Comparison of ENCODE assay signal across 10 cellular contexts in the genomic region with DNA sequence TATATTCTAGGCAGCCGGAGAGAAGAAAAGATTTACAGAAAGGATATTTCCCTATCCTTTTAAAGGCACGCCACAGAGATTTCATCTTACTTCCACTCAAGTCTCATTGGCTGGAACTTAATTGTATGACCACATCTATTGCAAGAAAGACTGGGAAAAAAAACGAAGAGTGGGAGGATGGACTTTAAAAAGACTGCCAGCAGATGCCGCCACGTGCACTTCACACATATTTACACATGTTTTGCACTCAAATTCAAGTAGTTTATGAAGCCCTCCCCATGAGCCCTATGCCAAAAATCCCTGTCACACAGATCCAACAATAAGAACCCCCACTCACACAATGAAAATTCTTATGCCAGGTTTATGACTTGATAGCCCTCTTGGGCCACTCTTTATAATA.
DNase-seq lines count a peak whose midpoint lies in the region; ATAC-seq lines count a peak whose summit lies in the region.
"Had no signal": no experiment of that assay in that cellular context is flagged by ENCODE, and none has a peak within 500 bp of the region (broad histone marks: within the 10 kb centered on the region; RNA-seq: fewer than 3 reads in every experiment).

No MANE protein-coding gene starts in this region.

- no peak overlapping the region for H3K27ac Mint-ChIP-seq in activated CD4-positive, alpha-beta memory T cell treated with anti-CD3 and anti-CD28 coated beads for 36 hours
- H3K27ac Mint-ChIP-seq: dendritic cell treated with granulocyte-macrophage colony-stimulating factor and Interleukin-4, amounts not matched to agents 40 ng/mL and 50 ng/mL, for 4 days had no signal

- ATAC-seq in HG02981 (IDR thresholded peaks at IDR 0.05; ENCODE audit: unreplicated experiment) (no peak), HG02885 (IDR thresholded peaks at IDR 0.05; ENCODE audit: poor library complexity, unreplicated experiment) (no peak)

- DNase-seq in EL (peak; percentile 3), M059J (ENCODE audit: low read depth) (peak; percentile 33), amniotic epithelial cell (ENCODE audit: low read depth) (peak; percentile 55), kidney tubule cell (ENCODE audit: low spot score) (peak; percentile 43), NOMO-1 treated with dmso at 0.1 percent for 144 hours (lab: John Stamatoyannopoulos, UW; ENCODE audit: unreplicated experiment) (no peak)
- DNase-seq in activated CD4-positive, alpha-beta memory T cell treated with anti-CD3 and anti-CD28 coated beads for 36 hours, result no peak
- DNase-seq: NCI-H1417 treated with DMSO at 0.1 percent for 48 hours had no signal

- H3K27me3 Mint-ChIP-seq in activated CD4-positive, alpha-beta memory T cell treated with anti-CD3 and anti-CD28 coated beads for 36 hours, result no peaks in the 10 kb centered on the region
- H3K27me3 Mint-ChIP-seq: dendritic cell treated with granulocyte-macrophage colony-stimulating factor and Interleukin-4, amounts not matched to agents 40 ng/mL and 50 ng/mL, for 4 days had no signal

- H3K36me3 Mint-ChIP-seq in activated CD4-positive, alpha-beta memory T cell treated with anti-CD3 and anti-CD28 coated beads for 36 hours, result no peaks in the 10 kb centered on the region

- intact Hi-C loops in activated CD4-positive, alpha-beta memory T cell treated with anti-CD3 and anti-CD28 coated beads for 36 hours (cut with micrococcal nuclease), result no loop called here

- CTCF ChIA-PET in activated CD4-positive, alpha-beta memory T cell treated with anti-CD3 and anti-CD28 coated beads for 36 hours (lab: Charles Lee), result no interaction called here

- no peak overlapping the region for H3K4me3 Mint-ChIP-seq in activated CD4-positive, alpha-beta memory T cell treated with anti-CD3 and anti-CD28 coated beads for 36 hours
- H3K4me3 Mint-ChIP-seq: dendritic cell treated with granulocyte-macrophage colony-stimulating factor and Interleukin-4, amounts not matched to agents 40 ng/mL and 50 ng/mL, for 4 days had no signal

- no peaks in the 10 kb centered on the region for H3K4me1 Mint-ChIP-seq in activated CD4-positive, alpha-beta memory T cell treated with anti-CD3 and anti-CD28 coated beads for 36 hours (ENCODE audit: low read depth)

- peaks cover 13% of the 10 kb centered on the region for H3K9me3 Mint-ChIP-seq in activated CD4-positive, alpha-beta memory T cell treated with anti-CD3 and anti-CD28 coated beads for 36 hours
- H3K9me3 Mint-ChIP-seq: dendritic cell treated with granulocyte-macrophage colony-stimulating factor and Interleukin-4, amounts not matched to agents 40 ng/mL and 50 ng/mL, for 4 days had no signal

- POLR2A ChIA-PET in activated CD4-positive, alpha-beta memory T cell treated with anti-CD3 and anti-CD28 coated beads for 36 hours (lab: Charles Lee), result no interaction called here

Comparison
In these comparisons a context has a peak if more than half of its experiments do, and no peak if none do; other contexts are left out.
1. DNase-seq: peak in EL (single experiment), M059J (single experiment), amniotic epithelial cell (single experiment) and kidney tubule cell (single experiment); none in activated CD4-positive, alpha-beta memory T cell treated with anti-CD3 and anti-CD28 coated beads for 36 hours (single experiment) and NOMO-1 treated with dmso at 0.1 percent for 144 hours (single experiment).